Comparison of ENCODE assay signal across 23 cellular contexts in the genomic region with DNA sequence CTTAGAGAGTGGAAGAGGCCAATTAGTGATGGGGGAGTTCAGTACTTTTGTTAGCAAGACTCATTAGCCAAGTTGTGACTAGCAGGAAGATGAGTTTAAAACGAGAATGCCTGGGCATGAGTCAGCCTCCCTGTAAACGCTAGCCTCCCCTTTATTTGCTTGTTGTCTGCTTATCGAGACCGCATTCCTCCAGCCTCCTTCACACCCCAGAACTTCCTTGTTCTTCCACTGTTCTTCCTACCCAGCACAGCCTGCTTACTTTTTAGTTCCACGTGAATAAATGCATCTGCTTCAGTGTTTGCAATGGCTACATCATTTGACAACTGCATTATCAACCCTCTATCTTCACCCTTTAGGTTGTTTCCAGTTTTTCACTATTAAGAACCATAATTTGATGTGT. TPM values are rescaled to one million over a fixed set of nuclear protein-coding genes. Genes with fewer than 3 reads are reported as not detected.
DNase-seq lines count a peak whose midpoint lies in the region; ATAC-seq, FAIRE-seq and TF ChIP-seq lines count a peak whose summit lies in the region.
"Had no signal": no experiment of that assay in that cellular context is flagged by ENCODE, and none has a peak within 500 bp of the region (broad histone marks: within the 10 kb centered on the region; RNA-seq: fewer than 3 reads in every experiment).

No MANE protein-coding gene starts in this region.

- H3K4me2 ChIP-seq in mesendoderm (ENCODE audit: low read length): no peak overlapping the region

- H3K27ac ChIP-seq in mesendoderm (ENCODE audit: low read depth, low read length): no peak overlapping the region
- H3K27ac ChIP-seq: SJSA1 had no signal

- WGBS in mesendoderm (ENCODE audit: extremely low coverage, insufficient coverage, low lambda C conversion rate): no CpG with 5 or more reads among the region's 5 CpGs

- H3K56ac ChIP-seq in mesendoderm (ENCODE audit: low read length): no peak overlapping the region

- peak; percentile 9 for DNase-seq in ELF-1 (ENCODE audit: low read depth, low spot score)
- DNase-seq in OCI-M1 (lab: John Stamatoyannopoulos, UW): peak; percentile 25
- DNase-seq in bronchial epithelial cell (ENCODE audit: low read depth): peak; percentile 82
- peak; percentile 1 for DNase-seq in mesendoderm
- DNase-seq in activated T-cell treated with anti-CD3 and anti-CD28 coated beads for 4 hours: no peak
- no peak for DNase-seq in midbrain (lab: John Stamatoyannopoulos, UW)
- no peak for DNase-seq in SHP77 (lab: John Stamatoyannopoulos, UW)
- DNase-seq: ACHN, AML-193, COR-L47, DMS153, EL, MV-4-11, NCI-H1417 treated with DMSO at 0.1 percent for 48 hours, NCI-H2029, NCI-H82 had no signal

- H4K8ac ChIP-seq in mesendoderm (ENCODE audit: low read depth, low read length): no peak overlapping the region

- H3K36me3 ChIP-seq in bronchial epithelial cell (ENCODE audit: control insufficient read depth, insufficient read depth, low read length) (no peaks in the 10 kb centered on the region), mesendoderm (ENCODE audit: control insufficient read depth, insufficient read depth, low read length) (no peaks in the 10 kb centered on the region)
- H3K36me3 ChIP-seq: SJSA1 had no signal

- no peaks in the 10 kb centered on the region for H3K79me2 ChIP-seq in mesendoderm (ENCODE audit: control insufficient read depth, insufficient read depth, low read length)

- no peak for TF ChIP-seq CTCF in bronchial epithelial cell (IDR thresholded peaks at IDR 0.05; ENCODE audit: insufficient read depth, low read length, severe bottlenecking)

- H3K27me3 ChIP-seq in bronchial epithelial cell (ENCODE audit: control insufficient read depth, insufficient read depth, low read length): no peaks in the 10 kb centered on the region
- H3K27me3 ChIP-seq in mesendoderm (ENCODE audit: insufficient read depth, low read length, poor library complexity): no peaks in the 10 kb centered on the region
- H3K27me3 ChIP-seq: SJSA1 had no signal

- H3K18ac ChIP-seq in mesendoderm (ENCODE audit: low read length): no peak overlapping the region

- H3K4me3 ChIP-seq in bronchial epithelial cell (ENCODE audit: low read depth, low read length) (no peak overlapping the region), mesendoderm (ENCODE audit: low read length) (no peak overlapping the region)
- H3K4me3 ChIP-seq: SJSA1 had no signal

- no peak overlapping the region for H2BK120ac ChIP-seq in mesendoderm (ENCODE audit: low read depth, low read length)

- no peak overlapping the region for H3K9ac ChIP-seq in mesendoderm (ENCODE audit: low read length)

- H4K5ac ChIP-seq in mesendoderm (ENCODE audit: low read length): no peak overlapping the region

- ATAC-seq in GM21423 (IDR thresholded peaks at IDR 0.05; ENCODE audit: unreplicated experiment): no peak

- no peak overlapping the region for H2BK15ac ChIP-seq in mesendoderm (replicated peaks; ENCODE audit: low read depth)

- FAIRE-seq in bronchial epithelial cell (lab: Jason Lieb, UNC): peak; percentile 83
- FAIRE-seq: H54, RCC 7860 had no signal

- no peak overlapping the region for H2BK5ac ChIP-seq in mesendoderm (ENCODE audit: low read length)

- no peak overlapping the region for H3K23ac ChIP-seq in mesendoderm (ENCODE audit: low read length)

- H3K4me1 ChIP-seq in mesendoderm (ENCODE audit: control insufficient read depth, low read depth, low read length): no peaks in the 10 kb centered on the region
- H3K4me1 ChIP-seq: SJSA1 had no signal

- no peak overlapping the region for H3K4ac ChIP-seq in mesendoderm (ENCODE audit: low read depth, low read length)

- H3K79me1 ChIP-seq in mesendoderm (ENCODE audit: low read length): no peaks in the 10 kb centered on the region

- H2AK5ac ChIP-seq in mesendoderm (ENCODE audit: low read length): no peak overlapping the region

RNA-seq across cellular contexts. Expression of gene OR3A1, which starts 20.2 kb away (rescaled TPM):
- total RNA-seq in bronchial epithelial cell: not detected in 2 replicates
- polyA plus RNA-seq in mesendoderm (2013, experiment 1 of 2): not detected
- polyA plus RNA-seq in mesendoderm (2013, experiment 2 of 2): not detected
- total RNA-seq: HT-29, LHCN-M2, NCI-H460, SJSA1 had no signal

Comparison
In these comparisons a context has a peak if more than half of its experiments do, and no peak if none do; other contexts are left out.
1. DNase-seq: peak in ELF-1 (single experiment), OCI-M1 (single experiment), bronchial epithelial cell (single experiment) and mesendoderm (single experiment); none in activated T-cell treated with anti-CD3 and anti-CD28 coated beads for 4 hours (single experiment), midbrain (single experiment) and SHP77 (0 of 2).